In genomic region chr15:90264649-90265048, GRCh38 we compare ENCODE assay signal across 6 cellular contexts. TPM values are rescaled to one million over a fixed set of nuclear protein-coding genes. Genes with fewer than 3 reads are reported as not detected.
DNase-seq lines count a peak whose midpoint lies in the region; ATAC-seq and TF ChIP-seq lines count a peak whose summit lies in the region.

No MANE protein-coding gene starts in this region.

- no peak for TF ChIP-seq CTCF in brain (conservative IDR thresholded peaks at IDR 0.05)
- no peak for TF ChIP-seq CTCF in neural cell (IDR thresholded peaks at IDR 0.05; ENCODE audit: poor library complexity, severe bottlenecking)

- peak overlapping the region; percentile 95 for H3K4me2 ChIP-seq in neural cell (ENCODE audit: low read length)

- H3K27me3 ChIP-seq in neural cell (ENCODE audit: insufficient read depth, low read depth, low read length), result no peaks in the 10 kb centered on the region

- peaks cover 3% of the 10 kb centered on the region for H3F3A ChIP-seq in neural cell (ENCODE audit: insufficient read depth, low read length, poor library complexity, severe bottlenecking)

- no peak for ATAC-seq in HG02759 (IDR thresholded peaks at IDR 0.05; ENCODE audit: unreplicated experiment)

- peak overlapping the region; percentile 74 for H2AFZ ChIP-seq in neural cell (ENCODE audit: low read depth, low read length)

- peaks cover 38% of the 10 kb centered on the region for H3K79me2 ChIP-seq in neural cell (replicated peaks; ENCODE audit: insufficient read depth, low read length)

- peak overlapping the region; percentile 99 for H3K27ac Mint-ChIP-seq in brain

- H3K9ac ChIP-seq in neural cell (ENCODE audit: low read length), result peak overlapping the region; percentile 92

- peaks cover 55% of the 10 kb centered on the region for H3K4me1 Mint-ChIP-seq in brain

- CTCF ChIA-PET in HEK293T (lab: Yijun Ruan, JAX), result no interaction called here

- peaks cover under 1% of the 10 kb centered on the region for H4K20me1 ChIP-seq in neural cell (ENCODE audit: insufficient read depth)

- H3K27ac ChIP-seq in neural cell (ENCODE audit: low read length), result peak overlapping the region; percentile 94

- no peaks in the 10 kb centered on the region for H3K9me3 ChIP-seq in neural cell (ENCODE audit: low read length)

- H3K4me3 ChIP-seq in neural cell (ENCODE audit: low read length), result peak overlapping the region; percentile 78

- DNase-seq in NCI-H82 (lab: John Stamatoyannopoulos, UW) (peak; percentile 40), NCI-H82 treated with DMSO at 0.1 percent for 48 hours (lab: John Stamatoyannopoulos, UW; ENCODE audit: unreplicated experiment) (no peak), HEK293T (ENCODE audit: extremely low spot score) (no peak)

- POLR2A ChIA-PET in HEK293T (lab: Yijun Ruan, JAX), result interaction anchor here (1.2 kb wide), 1 partner anchor 13 kb away, joined by 3 read pairs; no protein-coding TSS in a partner anchor

- H3K9me3 Mint-ChIP-seq in brain, result peaks cover 0 to 9% (median 0%) of the 10 kb centered on the region in 5 experiments

- no peaks in the 10 kb centered on the region for H3K36me3 ChIP-seq in neural cell (ENCODE audit: insufficient read depth, low read length)

- peaks cover 22% of the 10 kb centered on the region for H3K27me3 Mint-ChIP-seq in brain

- peaks cover 34% of the 10 kb centered on the region for H3K36me3 Mint-ChIP-seq in brain

- H3K9me2 ChIP-seq in neural cell (ENCODE audit: insufficient read depth, low read length), result no peaks in the 10 kb centered on the region

- TF ChIP-seq RAD21 in neural cell (conservative IDR thresholded peaks at IDR 0.05), result no peak

- no peak for TF ChIP-seq EP300 in neural cell (conservative IDR thresholded peaks at IDR 0.05; ENCODE audit: poor library complexity, severe bottlenecking)

- peak overlapping the region; percentile 97 to 100 (median 98) for H3K4me3 Mint-ChIP-seq in brain

TF ChIP-seq in neural cell, 6 proteins besides CTCF, POLR2A, EP300 and RAD21:
- no peak for TF ChIP-seq EZH2 (IDR thresholded peaks at IDR 0.05; ENCODE audit: borderline replicate concordance, insufficient read depth, low read length, poor library complexity, severe bottlenecking)
- no peak for TF ChIP-seq REST (IDR thresholded peaks at IDR 0.05; ENCODE audit: borderline replicate concordance)
- TF ChIP-seq POLR2AphosphoS5 (IDR thresholded peaks at IDR 0.05), result no peak
- TF ChIP-seq MXI1 (conservative IDR thresholded peaks at IDR 0.05; ENCODE audit: poor library complexity, severe bottlenecking), result no peak
- no peak for TF ChIP-seq SMC3 (conservative IDR thresholded peaks at IDR 0.05; ENCODE audit: poor library complexity)
- no peak for TF ChIP-seq TAF1 (IDR thresholded peaks at IDR 0.05; ENCODE audit: low read depth)
TF ChIP-seq in neural cell: peak in this region for 0.

TF ChIP-seq in HEK293T, 16 proteins besides CTCF, POLR2A, EP300 and RAD21:
- TF ChIP-seq ZNF384 (IDR thresholded peaks at IDR 0.05) (no peak), FOXA1 (IDR thresholded peaks at IDR 0.05) (no peak), PKNOX1 (IDR thresholded peaks at IDR 0.05) (no peak)

RNA-seq across cellular contexts. Expression of gene NGRN, which starts 0.8 kb away (rescaled TPM):
- polyA plus RNA-seq in brain (ENCODE audit: insufficient read depth, low read depth, low replicate concordance) (189 TPM), neural cell (466 and 494 TPM in 2 replicates)
- polyA minus RNA-seq in neural cell, result 264 and 274 TPM in 2 replicates

RNA-seq across cellular contexts. Expression of gene TTLL13, which starts 15.3 kb away (rescaled TPM):
- not detected for polyA plus RNA-seq in brain (ENCODE audit: insufficient read depth, low read depth, low replicate concordance)
- 0.33 TPM in 1 of 2 replicates, not detected in the other for polyA plus RNA-seq in neural cell
- not detected in 2 replicates for polyA minus RNA-seq in neural cell

RNA-seq across cellular contexts. Expression of gene GDPGP1, which starts 30.6 kb away (rescaled TPM):
- polyA plus RNA-seq in brain (ENCODE audit: insufficient read depth, low read depth, low replicate concordance) (0.76 TPM), neural cell (4.3 and 5.8 TPM in 2 replicates)
- 10.5 and 12.5 TPM in 2 replicates for polyA minus RNA-seq in neural cell

RNA-seq across cellular contexts. Expression of gene CIB1, which starts 30.9 kb away (rescaled TPM):
- polyA plus RNA-seq in brain (ENCODE audit: insufficient read depth, low read depth, low replicate concordance) (40.0 TPM), neural cell (9.4 and 10.2 TPM in 2 replicates)
- 1.5 and 2.3 TPM in 2 replicates for polyA minus RNA-seq in neural cell
